ENCODE assay signal across 19 cellular contexts in genomic region chr9:135277219-135278201, GRCh38.
A peak's percentile ranks its signal among the peaks of the same experiment; 100 is the strongest.
DNase-seq lines count a peak whose midpoint lies in the region; ATAC-seq and TF ChIP-seq lines count a peak whose summit lies in the region.
"Had no signal": no experiment of that assay in that cellular context is flagged by ENCODE, and none has a peak within 500 bp of the region (broad histone marks: within the 10 kb centered on the region; RNA-seq: fewer than 3 reads in every experiment).

No MANE protein-coding gene starts in this region.

- no peak overlapping the region for H3K27ac Mint-ChIP-seq in T-helper 2 cell treated with Interferon-gamma antibody and Interleukin-4, amounts not matched to agents 5 μg/mL and 100 μg/mL, for 36 hours
- no peak overlapping the region for H3K27ac Mint-ChIP-seq in activated naive CD4-positive, alpha-beta T cell treated with anti-CD3 and anti-CD28 coated beads, Interleukin-2, amount 10 ng/mL, durations not matched to agents 7 days and 5 days
- H3K27ac Mint-ChIP-seq: CD8-positive, alpha-beta T cell had no signal

- no peaks in the 10 kb centered on the region for H3K27me3 Mint-ChIP-seq in T-helper 2 cell treated with Interferon-gamma antibody and Interleukin-4, amounts not matched to agents 5 μg/mL and 100 μg/mL, for 36 hours (ENCODE audit: low read depth)
- no peaks in the 10 kb centered on the region for H3K27me3 Mint-ChIP-seq in activated naive CD4-positive, alpha-beta T cell treated with anti-CD3 and anti-CD28 coated beads, Interleukin-2, amount 10 ng/mL, durations not matched to agents 7 days and 5 days

- TF ChIP-seq POLR2A in right lobe of liver (IDR thresholded peaks at IDR 0.05): no peak

- 63% methylated on average over 19 of the region's 30 CpGs for WGBS in right lobe of liver (ENCODE audit: insufficient coverage, low coverage, low lambda C conversion rate, missing lambda C conversion rate)

- H3K27ac ChIP-seq in cingulate gyrus (ENCODE audit: low read depth, low read length) (peak overlapping the region; percentile 77), right lobe of liver (no peak overlapping the region)

- peaks cover 0 to 3% (median 0%) of the 10 kb centered on the region in 4 donors for H3K4me1 ChIP-seq in right lobe of liver

- DNase-seq in ELF-1 (ENCODE audit: low read depth, low spot score): peak; percentile 23
- DNase-seq in right lobe of liver: no peak
- DNase-seq in putamen (ENCODE audit: low spot score): peak; percentile 41
- DNase-seq in T-helper 2 cell treated with Interferon-gamma antibody and Interleukin-4, amounts not matched to agents 5 μg/mL and 100 μg/mL, for 36 hours (ENCODE audit: low spot score): no peak
- DNase-seq in stimulated activated CD8-positive, alpha-beta memory T cell treated with anti-CD3 and anti-CD28 coated beads, Interleukin-4, amount 100 ng/mL, for 48 hours: no peak
- DNase-seq in activated naive CD4-positive, alpha-beta T cell treated with anti-CD3 and anti-CD28 coated beads, Interleukin-2, amount 10 ng/mL, durations not matched to agents 7 days and 5 days: no peak
- DNase-seq: Calu3; CD8-positive, alpha-beta T cell; H7; NCI-H1105 treated with DMSO at 0.1 percent for 48 hours; NCI-H226; NCI-H524 treated with DMSO at 0.1 percent for 48 hours; PC-3; RPMI8226; SK-N-SH had no signal

- intact Hi-C loops in right lobe of liver (cut with DNase I): no loop called here

- no peaks in the 10 kb centered on the region for H3K9me3 Mint-ChIP-seq in T-helper 2 cell treated with Interferon-gamma antibody and Interleukin-4, amounts not matched to agents 5 μg/mL and 100 μg/mL, for 36 hours
- no peaks in the 10 kb centered on the region for H3K9me3 Mint-ChIP-seq in activated naive CD4-positive, alpha-beta T cell treated with anti-CD3 and anti-CD28 coated beads, Interleukin-2, amount 10 ng/mL, durations not matched to agents 7 days and 5 days
- H3K9me3 Mint-ChIP-seq: CD8-positive, alpha-beta T cell had no signal

- peak; percentile 21 to 60 (median 52) for ATAC-seq in right lobe of liver
- no peak for ATAC-seq in HG03095 (IDR thresholded peaks at IDR 0.05; ENCODE audit: unreplicated experiment)
- ATAC-seq: CD8-positive, alpha-beta T cell; GM12878; K562; PC-3 had no signal

- no peaks in the 10 kb centered on the region for H3K9me3 ChIP-seq in right lobe of liver
- H3K9me3 ChIP-seq: SK-N-SH had no signal

- H3K36me3 Mint-ChIP-seq in T-helper 2 cell treated with Interferon-gamma antibody and Interleukin-4, amounts not matched to agents 5 μg/mL and 100 μg/mL, for 36 hours (ENCODE audit: low read depth): no peaks in the 10 kb centered on the region
- no peaks in the 10 kb centered on the region for H3K36me3 Mint-ChIP-seq in activated naive CD4-positive, alpha-beta T cell treated with anti-CD3 and anti-CD28 coated beads, Interleukin-2, amount 10 ng/mL, durations not matched to agents 7 days and 5 days
- H3K36me3 Mint-ChIP-seq: CD8-positive, alpha-beta T cell had no signal

- no peaks in the 10 kb centered on the region for H3K36me3 ChIP-seq in right lobe of liver

- H3K4me3 ChIP-seq in right lobe of liver: no peak overlapping the region
- H3K4me3 ChIP-seq: GM12878, K562 had no signal

- H3K4me3 Mint-ChIP-seq in T-helper 2 cell treated with Interferon-gamma antibody and Interleukin-4, amounts not matched to agents 5 μg/mL and 100 μg/mL, for 36 hours: no peak overlapping the region
- no peak overlapping the region for H3K4me3 Mint-ChIP-seq in activated naive CD4-positive, alpha-beta T cell treated with anti-CD3 and anti-CD28 coated beads, Interleukin-2, amount 10 ng/mL, durations not matched to agents 7 days and 5 days
- H3K4me3 Mint-ChIP-seq: CD8-positive, alpha-beta T cell had no signal

- H3K27me3 ChIP-seq in right lobe of liver: no peaks in the 10 kb centered on the region

- CTCF ChIA-PET in activated naive CD4-positive, alpha-beta T cell treated with anti-CD3 and anti-CD28 coated beads, Interleukin-2, amount 10 ng/mL, durations not matched to agents 7 days and 5 days (lab: Charles Lee): no interaction called here

- no peak for TF ChIP-seq CTCF in right lobe of liver (IDR thresholded peaks at IDR 0.05)

- no peaks in the 10 kb centered on the region for H3K4me1 Mint-ChIP-seq in T-helper 2 cell treated with Interferon-gamma antibody and Interleukin-4, amounts not matched to agents 5 μg/mL and 100 μg/mL, for 36 hours (ENCODE audit: low read depth)
- H3K4me1 Mint-ChIP-seq in activated naive CD4-positive, alpha-beta T cell treated with anti-CD3 and anti-CD28 coated beads, Interleukin-2, amount 10 ng/mL, durations not matched to agents 7 days and 5 days: no peaks in the 10 kb centered on the region

Comparison
In these comparisons a context has a peak if more than half of its experiments do, and no peak if none do; other contexts are left out.
1. DNase-seq: peak in ELF-1 (single experiment) and putamen (single experiment); none in right lobe of liver (0 of 3), T-helper 2 cell treated with Interferon-gamma antibody and Interleukin-4, amounts not matched to agents 5 μg/mL and 100 μg/mL, for 36 hours (single experiment), stimulated activated CD8-positive, alpha-beta memory T cell treated with anti-CD3 and anti-CD28 coated beads, Interleukin-4, amount 100 ng/mL, for 48 hours (single experiment) and activated naive CD4-positive, alpha-beta T cell treated with anti-CD3 and anti-CD28 coated beads, Interleukin-2, amount 10 ng/mL, durations not matched to agents 7 days and 5 days (single experiment).